14 cellular contexts compared by ENCODE assay signal in genomic region chr2:86482034-86482433, GRCh38. TPM values are rescaled to one million over a fixed set of nuclear protein-coding genes. Genes with fewer than 3 reads are reported as not detected.
A peak's percentile ranks its signal among the peaks of the same experiment; 100 is the strongest.
DNase-seq lines count a peak whose midpoint lies in the region; ATAC-seq lines count a peak whose summit lies in the region.
"Had no signal": no experiment of that assay in that cellular context is flagged by ENCODE, and none has a peak within 500 bp of the region (broad histone marks: within the 10 kb centered on the region; RNA-seq: fewer than 3 reads in every experiment).

No MANE protein-coding gene starts in this region.

- H3K27me3 Mint-ChIP-seq in activated CD8-positive, alpha-beta memory T cell treated with anti-CD3 and anti-CD28 coated beads, Interleukin-2, amount 10 ng/mL, durations not matched to agents 7 days and 5 days: no peaks in the 10 kb centered on the region
- H3K27me3 Mint-ChIP-seq: type B pancreatic cell had no signal

- H3K56ac ChIP-seq in mesendoderm (ENCODE audit: low read length): no peak overlapping the region

- ATAC-seq in activated CD8-positive, alpha-beta memory T cell treated with anti-CD3 and anti-CD28 coated beads, Interleukin-2, amount 10 ng/mL, durations not matched to agents 7 days and 5 days: peak; percentile 39
- peak; percentile 94 for ATAC-seq in stimulated activated effector memory CD8-positive, alpha-beta T cell treated with anti-CD3 and anti-CD28 coated beads, Interleukin-12 subunit alpha, Interleukin-12 subunit beta, amount 100 ng/mL, for 72 hours
- no peak for ATAC-seq in GM21737 (IDR thresholded peaks at IDR 0.05; ENCODE audit: unreplicated experiment)
- ATAC-seq: GM12878, GM23338 had no signal

- H2BK15ac ChIP-seq in mesendoderm (replicated peaks; ENCODE audit: low read depth): no peak overlapping the region

- peak overlapping the region; percentile 17 for H3K27ac Mint-ChIP-seq in activated CD8-positive, alpha-beta memory T cell treated with anti-CD3 and anti-CD28 coated beads, Interleukin-2, amount 10 ng/mL, durations not matched to agents 7 days and 5 days
- no peak overlapping the region for H3K27ac Mint-ChIP-seq in stimulated activated effector memory CD8-positive, alpha-beta T cell treated with anti-CD3 and anti-CD28 coated beads, Interleukin-12 subunit alpha, Interleukin-12 subunit beta, amount 100 ng/mL, for 72 hours
- H3K27ac Mint-ChIP-seq: GM23338, type B pancreatic cell had no signal

- H3K4me2 ChIP-seq in mesendoderm (ENCODE audit: low read length): no peak overlapping the region
- H3K4me2 ChIP-seq: GM23338 had no signal

- no peak overlapping the region for H2BK120ac ChIP-seq in mesendoderm (ENCODE audit: low read depth, low read length)

- peaks cover 89% of the 10 kb centered on the region for H3K36me3 Mint-ChIP-seq in activated CD8-positive, alpha-beta memory T cell treated with anti-CD3 and anti-CD28 coated beads, Interleukin-2, amount 10 ng/mL, durations not matched to agents 7 days and 5 days
- peaks cover 100% of the 10 kb centered on the region for H3K36me3 Mint-ChIP-seq in stimulated activated effector memory CD8-positive, alpha-beta T cell treated with anti-CD3 and anti-CD28 coated beads, Interleukin-12 subunit alpha, Interleukin-12 subunit beta, amount 100 ng/mL, for 72 hours

- no peaks in the 10 kb centered on the region for H3K27me3 ChIP-seq in mesendoderm (ENCODE audit: insufficient read depth, low read length, poor library complexity)
- H3K27me3 ChIP-seq: right atrium auricular region had no signal

- WGBS in mesendoderm (ENCODE audit: extremely low coverage, insufficient coverage, low lambda C conversion rate): no CpG with 5 or more reads among the region's 3 CpGs

- no peaks in the 10 kb centered on the region for H3K79me1 ChIP-seq in mesendoderm (ENCODE audit: low read length)

- H3K18ac ChIP-seq in mesendoderm (ENCODE audit: low read length): no peak overlapping the region

- peaks cover 4% of the 10 kb centered on the region for H3K36me3 ChIP-seq in mesendoderm (ENCODE audit: control insufficient read depth, insufficient read depth, low read length)

- no peak overlapping the region for H4K8ac ChIP-seq in mesendoderm (ENCODE audit: low read depth, low read length)

- H3K4ac ChIP-seq in mesendoderm (ENCODE audit: low read depth, low read length): no peak overlapping the region

- H3K4me3 Mint-ChIP-seq in activated CD8-positive, alpha-beta memory T cell treated with anti-CD3 and anti-CD28 coated beads, Interleukin-2, amount 10 ng/mL, durations not matched to agents 7 days and 5 days: no peak overlapping the region
- no peak overlapping the region for H3K4me3 Mint-ChIP-seq in stimulated activated effector memory CD8-positive, alpha-beta T cell treated with anti-CD3 and anti-CD28 coated beads, Interleukin-12 subunit alpha, Interleukin-12 subunit beta, amount 100 ng/mL, for 72 hours
- H3K4me3 Mint-ChIP-seq: GM23338, type B pancreatic cell had no signal

- CTCF ChIA-PET in activated CD8-positive, alpha-beta memory T cell treated with anti-CD3 and anti-CD28 coated beads, Interleukin-2, amount 10 ng/mL, durations not matched to agents 7 days and 5 days (lab: Charles Lee): no interaction called here

- no peak overlapping the region for H3K9ac ChIP-seq in mesendoderm (ENCODE audit: low read length)

- H3K4me3 ChIP-seq in mesendoderm (ENCODE audit: low read length): no peak overlapping the region
- H3K4me3 ChIP-seq: GM12878, GM23338, right atrium auricular region had no signal

- H3K4me1 ChIP-seq in mesendoderm (ENCODE audit: control insufficient read depth, low read depth, low read length): no peaks in the 10 kb centered on the region

- no peak overlapping the region for H2BK5ac ChIP-seq in mesendoderm (ENCODE audit: low read length)

- H3K79me2 ChIP-seq in mesendoderm (ENCODE audit: control insufficient read depth, insufficient read depth, low read length): no peaks in the 10 kb centered on the region

- no peak overlapping the region for H2AK5ac ChIP-seq in mesendoderm (ENCODE audit: low read length)

- H3K4me1 Mint-ChIP-seq in activated CD8-positive, alpha-beta memory T cell treated with anti-CD3 and anti-CD28 coated beads, Interleukin-2, amount 10 ng/mL, durations not matched to agents 7 days and 5 days: peaks cover 12% of the 10 kb centered on the region
- peaks cover 45% of the 10 kb centered on the region for H3K4me1 Mint-ChIP-seq in stimulated activated effector memory CD8-positive, alpha-beta T cell treated with anti-CD3 and anti-CD28 coated beads, Interleukin-12 subunit alpha, Interleukin-12 subunit beta, amount 100 ng/mL, for 72 hours

- no peak overlapping the region for H3K23ac ChIP-seq in mesendoderm (ENCODE audit: low read length)

- H4K5ac ChIP-seq in mesendoderm (ENCODE audit: low read length): no peak overlapping the region

- no peak overlapping the region for H3K27ac ChIP-seq in mesendoderm (ENCODE audit: low read depth, low read length)

- no peak for DNase-seq in activated CD8-positive, alpha-beta memory T cell treated with anti-CD3 and anti-CD28 coated beads, Interleukin-2, amount 10 ng/mL, durations not matched to agents 7 days and 5 days
- no peak for DNase-seq in activated CD8-positive, alpha-beta memory T cell treated with anti-CD3 and anti-CD28 coated beads, Interleukin-2, amount 50 U/mL, for 48 hours
- peak; percentile 8 for DNase-seq in SW480 (ENCODE audit: low spot score)
- DNase-seq in dermis blood vessel endothelial cell: peak; percentile 17
- DNase-seq in stimulated activated effector memory CD8-positive, alpha-beta T cell treated with anti-CD3 and anti-CD28 coated beads, Interleukin-12 subunit alpha, Interleukin-12 subunit beta, amount 100 ng/mL, for 72 hours (ENCODE audit: low spot score in 2 of 2): no peak
- DNase-seq in LoVo (ENCODE audit: low spot score): no peak
- no peak for DNase-seq in mesendoderm
- DNase-seq: NCI-H1105, NCI-H69 had no signal

- H3K9me3 Mint-ChIP-seq in activated CD8-positive, alpha-beta memory T cell treated with anti-CD3 and anti-CD28 coated beads, Interleukin-2, amount 10 ng/mL, durations not matched to agents 7 days and 5 days (ENCODE audit: low read depth): no peaks in the 10 kb centered on the region
- H3K9me3 Mint-ChIP-seq in stimulated activated effector memory CD8-positive, alpha-beta T cell treated with anti-CD3 and anti-CD28 coated beads, Interleukin-12 subunit alpha, Interleukin-12 subunit beta, amount 100 ng/mL, for 72 hours: no peaks in the 10 kb centered on the region
- H3K9me3 Mint-ChIP-seq: GM23338, type B pancreatic cell had no signal

RNA-seq across cellular contexts. Expression of gene KDM3A, which starts 40.9 kb away (rescaled TPM):
- 10 to 100 TPM; 49.6 to 56.7 TPM for total RNA-seq in activated CD8-positive, alpha-beta memory T cell treated with anti-CD3 and anti-CD28 coated beads, Interleukin-2, amount 10 ng/mL, durations not matched to agents 7 days and 5 days
- 27.2 and 32.6 TPM in 2 replicates for total RNA-seq in dermis blood vessel endothelial cell
- 10.7 TPM for polyA plus RNA-seq in mesendoderm (2013, experiment 1 of 2)
- 10.2 TPM for polyA plus RNA-seq in mesendoderm (2013, experiment 2 of 2)

Comparison
In these comparisons a context has a peak if more than half of its experiments do, and no peak if none do; other contexts are left out.
1. DNase-seq: peak in SW480 (single experiment) and dermis blood vessel endothelial cell (single experiment); none in activated CD8-positive, alpha-beta memory T cell treated with anti-CD3 and anti-CD28 coated beads, Interleukin-2, amount 10 ng/mL, durations not matched to agents 7 days and 5 days (single experiment), activated CD8-positive, alpha-beta memory T cell treated with anti-CD3 and anti-CD28 coated beads, Interleukin-2, amount 50 U/mL, for 48 hours (single experiment), stimulated activated effector memory CD8-positive, alpha-beta T cell treated with anti-CD3 and anti-CD28 coated beads, Interleukin-12 subunit alpha, Interleukin-12 subunit beta, amount 100 ng/mL, for 72 hours (0 of 2), LoVo (single experiment) and mesendoderm (single experiment).